In genomic region chr1:112557385-112557784, GRCh38 we compare ENCODE assay signal across 22 cellular contexts. TPM values are rescaled to one million over a fixed set of nuclear protein-coding genes. Genes with fewer than 3 reads are reported as not detected.
A peak's percentile ranks its signal among the peaks of the same experiment; 100 is the strongest.
DNase-seq lines count a peak whose midpoint lies in the region; ATAC-seq, FAIRE-seq and TF ChIP-seq lines count a peak whose summit lies in the region.
"Had no signal": no experiment of that assay in that cellular context is flagged by ENCODE, and none has a peak within 500 bp of the region (broad histone marks: within the 10 kb centered on the region; RNA-seq: fewer than 3 reads in every experiment).

No MANE protein-coding gene starts in this region.

- H3K9ac ChIP-seq in SK-N-SH, result no peak overlapping the region

- FAIRE-seq in A549 (lab: Jason Lieb, UNC), result no peak
- FAIRE-seq: frontal cortex had no signal

- no peak for TF ChIP-seq POLR2A in A549 (IDR thresholded peaks at IDR 0.05; ENCODE audit: low read length)
- no peak for TF ChIP-seq POLR2A in thyroid gland (IDR thresholded peaks at IDR 0.05)

- H3K4me1 ChIP-seq in A549 (peaks cover 9% of the 10 kb centered on the region), SK-N-SH (ENCODE audit: control insufficient read depth in 1 of 2, insufficient read depth in 2 of 2, low read depth in 1 of 2, low read length in 1 of 2) (peaks cover 0 to 7% of the 10 kb centered on the region in 2 experiments; a peak in 2 of 4 replicates), thyroid gland (no peaks in the 10 kb centered on the region)

- TF ChIP-seq CTCF in A549 (IDR thresholded peaks at IDR 0.05) (no peak), SK-N-SH (IDR thresholded peaks at IDR 0.05) (no peak), fibroblast of mammary gland (conservative IDR thresholded peaks at IDR 0.05; ENCODE audit: control insufficient read depth, insufficient read depth, low read depth, low read length) (no peak), thyroid gland (IDR thresholded peaks at IDR 0.05) (no peak), Calu3 (IDR thresholded peaks at IDR 0.05; ENCODE audit: unreplicated experiment) (no peak)

- H3K36me3 Mint-ChIP-seq in Calu3 (ENCODE audit: insufficient read depth, unreplicated experiment), result peaks cover under 1% of the 10 kb centered on the region

- peaks cover 12% of the 10 kb centered on the region for H3F3A ChIP-seq in SK-N-SH (replicated peaks; ENCODE audit: insufficient read depth)

- WGBS in A549 (ENCODE audit: missing lambda C conversion rate), result 91% methylated on average over 1 of the region's 1 CpG
- WGBS in SK-N-SH (ENCODE audit: low lambda C conversion rate), result 88% methylated on average over 1 of the region's 1 CpG
- WGBS in thyroid gland, 2 donors, result 78 to 79% methylated on average over 1 of the region's 1 CpG

- no peaks in the 10 kb centered on the region for H3K27me3 ChIP-seq in SK-N-SH (ENCODE audit: insufficient read depth)
- H3K27me3 ChIP-seq in thyroid gland, result no peaks in the 10 kb centered on the region

- no peak overlapping the region for H3K4me3 ChIP-seq in A549
- no peak overlapping the region for H3K4me3 ChIP-seq in SK-N-SH (ENCODE audit: low read depth in 2 of 2, low read length in 1 of 2)
- no peak overlapping the region for H3K4me3 ChIP-seq in fibroblast of mammary gland (ENCODE audit: control insufficient read depth, low read depth, low read length)
- H3K4me3 ChIP-seq in thyroid gland (replicated peaks in 1 of 3), result no peak overlapping the region
- H3K4me3 ChIP-seq: HAP-1 had no signal

- POLR2A ChIA-PET in A549 (lab: Yijun Ruan, JAX), result no interaction called here
- POLR2A ChIA-PET in SK-N-SH (lab: Yijun Ruan, JAX), result no interaction called here

- H4K20me1 ChIP-seq in SK-N-SH (ENCODE audit: insufficient read depth), result no peaks in the 10 kb centered on the region

- no peaks in the 10 kb centered on the region for H3K9me3 ChIP-seq in A549
- H3K9me3 ChIP-seq in SK-N-SH, result no peaks in the 10 kb centered on the region
- no peaks in the 10 kb centered on the region for H3K9me3 ChIP-seq in thyroid gland
- H3K9me3 ChIP-seq: HAP-1 had no signal

- H3K27ac ChIP-seq in A549, result peak overlapping the region; percentile 26 to 64; a peak in 1 of 6 replicates
- H3K27ac ChIP-seq in SK-N-SH (ENCODE audit: low read depth in 2 of 2, low read length in 1 of 2), result peak overlapping the region; percentile 11 to 47; a peak in 1 of 4 replicates
- H3K27ac ChIP-seq in thyroid gland, result no peak overlapping the region

- H3K9me3 Mint-ChIP-seq in Calu3 (ENCODE audit: low read depth, unreplicated experiment), result no peaks in the 10 kb centered on the region
- H3K9me3 Mint-ChIP-seq: activated T-helper 2 cell treated with anti-CD3 and anti-CD28 coated beads, Interferon-gamma antibody, Interleukin-2, Interleukin-4, amounts not matched to agents 10 μg/mL and 5 μg/mL and 100 μg/mL, durations not matched to agents 14 hours and 24 hours and 36 hours; T-helper 2 cell treated with Interferon-gamma antibody and Interleukin-4, amounts not matched to agents 5 μg/mL and 100 μg/mL, for 36 hours had no signal

- DNase-seq in A549 (ENCODE audit: low read depth in 1 of 2, low spot score in 1 of 2) (peak in 1 of 2 experiments; percentile 5), ELR (ENCODE audit: low read depth) (peak; percentile 44), SK-N-SH (no peak), fibroblast of mammary gland (ENCODE audit: low read depth) (peak; percentile 52), thyroid gland (no peak), Calu3 (no peak), kidney tubule cell (ENCODE audit: low spot score) (no peak)
- DNase-seq: activated CD4-positive, alpha-beta T cell treated with anti-CD3 and anti-CD28 coated beads, Interleukin-2, amount 50 U/mL, for 1 hour; anterior cingulate cortex; DND-41; KG1; mesendoderm; NCI-H1436; NCI-H69; occipital lobe; stimulated activated CD4-positive, alpha-beta T cell treated with anti-CD3 and anti-CD28 coated beads, Interleukin-12 subunit alpha, Interleukin-12 subunit beta, amount 100 ng/mL, for 4 hours; substantia nigra had no signal

- BruUV-seq in Calu3 (replicated peaks; lab: Mats Ljungman, UMichigan), result no TSS peak

- no peak overlapping the region for H3K4me3 Mint-ChIP-seq in Calu3 (ENCODE audit: low read depth, unreplicated experiment)
- H3K4me3 Mint-ChIP-seq: T-helper 2 cell treated with Interferon-gamma antibody and Interleukin-4, amounts not matched to agents 5 μg/mL and 100 μg/mL, for 36 hours had no signal

- H3K36me3 ChIP-seq in SK-N-SH (replicated peaks in 1 of 2; ENCODE audit: control insufficient read depth in 1 of 2, insufficient read depth in 2 of 2, low read length in 1 of 2) (peaks cover 9 to 43% of the 10 kb centered on the region in 2 experiments), thyroid gland (no peaks in the 10 kb centered on the region)

- TF ChIP-seq EP300 in A549 (IDR thresholded peaks at IDR 0.05) (no peak), SK-N-SH (IDR thresholded peaks at IDR 0.05; ENCODE audit: borderline replicate concordance in 1 of 2, low read depth in 1 of 2, low read length in 1 of 2) (no peak)

- H3K27me3 Mint-ChIP-seq in Calu3 (ENCODE audit: unreplicated experiment), result no peaks in the 10 kb centered on the region

- no peak overlapping the region for H2AFZ ChIP-seq in SK-N-SH (ENCODE audit: low read depth)

- intact Hi-C loops in thyroid gland (cut with DNase I) (no loop called here), Calu3 (cut with micrococcal nuclease; ENCODE audit: unreplicated experiment) (no loop called here)

- H3K27ac Mint-ChIP-seq in Calu3 (ENCODE audit: unreplicated experiment), result no peak overlapping the region
- H3K27ac Mint-ChIP-seq: activated T-helper 2 cell treated with anti-CD3 and anti-CD28 coated beads, Interferon-gamma antibody, Interleukin-2, Interleukin-4, amounts not matched to agents 10 μg/mL and 5 μg/mL and 100 μg/mL, durations not matched to agents 14 hours and 24 hours and 36 hours; T-helper 2 cell treated with Interferon-gamma antibody and Interleukin-4, amounts not matched to agents 5 μg/mL and 100 μg/mL, for 36 hours had no signal

- H3K4me2 ChIP-seq in A549 (no peak overlapping the region), SK-N-SH (no peak overlapping the region)

- H3K4me1 Mint-ChIP-seq in Calu3 (ENCODE audit: low read depth, unreplicated experiment), result no peaks in the 10 kb centered on the region

- CTCF ChIA-PET in A549 (lab: Yijun Ruan, JAX), result no interaction called here
- CTCF ChIA-PET in SK-N-SH (lab: Yijun Ruan, JAX), result interaction anchor here (1.5 kb wide), 1 partner anchor 18 kb away, joined by 3 read pairs; no protein-coding TSS in a partner anchor
- CTCF ChIA-PET in Calu3 (lab: Charles Lee), result no interaction called here

- H3K9me2 ChIP-seq in SK-N-SH, result no peaks in the 10 kb centered on the region

- ATAC-seq in A549 (no peak), HG03280 (IDR thresholded peaks at IDR 0.05; ENCODE audit: unreplicated experiment) (no peak)

- no peak for TF ChIP-seq RAD21 in A549 (conservative IDR thresholded peaks at IDR 0.05 in 1 of 2, IDR thresholded peaks at IDR 0.05 in 1 of 2)
- no peak for TF ChIP-seq RAD21 in SK-N-SH (IDR thresholded peaks at IDR 0.05; ENCODE audit: low read length)

- H3K79me2 ChIP-seq in SK-N-SH (ENCODE audit: insufficient read depth), result no peaks in the 10 kb centered on the region

TF ChIP-seq in A549, 52 proteins besides CTCF, POLR2A, EP300 and RAD21 (continues in another document):
- no peak for TF ChIP-seq RARB (CRISPR knock-in tag; IDR thresholded peaks at IDR 0.05)
- TF ChIP-seq FOSL2 (IDR thresholded peaks at IDR 0.05), result no peak
- TF ChIP-seq FOSL2 (CRISPR knock-in tag; IDR thresholded peaks at IDR 0.05), result no peak
- TF ChIP-seq ELK1 (IDR thresholded peaks at IDR 0.05; ENCODE audit: low read depth, low read length), result no peak
- TF ChIP-seq MAZ (IDR thresholded peaks at IDR 0.05; ENCODE audit: borderline replicate concordance, low read depth, low read length), result no peak
- TF ChIP-seq FOSB (CRISPR knock-in tag; IDR thresholded peaks at IDR 0.05), result no peak
- peak; percentile 88 for TF ChIP-seq MAFK (IDR thresholded peaks at IDR 0.05; ENCODE audit: partially characterized antibody)

TF ChIP-seq in SK-N-SH, 30 proteins besides CTCF, POLR2A, EP300 and RAD21:
- TF ChIP-seq JUND (IDR thresholded peaks at IDR 0.05), result no peak

RNA-seq across cellular contexts. Expression of gene WNT2B, which starts 48.6 kb away (rescaled TPM):
- 0.26 and 0.37 TPM in 2 replicates for polyA plus RNA-seq in A549 (2011; rRNA removed)
- polyA plus RNA-seq in A549 (2012; cell fraction: cytosol; rRNA removed), result 0.13 TPM in 2 replicates
- 0.40 and 0.43 TPM in 2 replicates for polyA plus RNA-seq in A549 (2012; cell fraction: nucleus; rRNA removed)
- polyA plus RNA-seq in A549 (2017; fragmentation: RNase III; extraction: RNeasy Plus Mini Kit Qiagen cat#74134 plus additional on column Dnase treatment), result 0.21 to 0.32 TPM (median 0.28 TPM) in 3 replicates
- 0.54 and 0.58 TPM in 2 replicates for polyA minus RNA-seq in A549 (2011; rRNA and poly(A)+ RNA removed)
- polyA plus RNA-seq in SK-N-SH (2012; rRNA removed), result 3.4 and 4.3 TPM in 2 replicates
- 2.4 and 2.9 TPM in 2 replicates for polyA plus RNA-seq in SK-N-SH (2012; cell fraction: cytosol; rRNA removed)
- 6.6 and 7.5 TPM in 2 replicates for polyA plus RNA-seq in SK-N-SH (2012; cell fraction: nucleus; rRNA removed)
- 1 to 10 TPM in 3 of 4 donors, under 1 TPM in 1; 0.78 to 2.6 (median 1.4) TPM for total RNA-seq in thyroid gland
- 5.8 and 6.7 TPM in 2 replicates for total RNA-seq in Calu3 (2022)

Comparison
In these comparisons a context has a peak if more than half of its experiments do, and no peak if none do; other contexts are left out.
1. DNase-seq: peak in ELR (single experiment) and fibroblast of mammary gland (single experiment); none in SK-N-SH (single experiment), thyroid gland (0 of 2), Calu3 (single experiment) and kidney tubule cell (single experiment).
2. H3K27ac ChIP-seq: peak in A549 (2 of 2) and SK-N-SH (2 of 2); none in thyroid gland (0 of 3).